1 cellular context compared by ENCODE assay signal in genomic region chr9:126565336-126566128, GRCh38.
TF ChIP-seq lines count a peak whose summit lies in the region.

No MANE protein-coding gene starts in this region.

TF ChIP-seq in IMR-90, 13 proteins besides CTCF, POLR2A, EP300 and RAD21:
- TF ChIP-seq RCOR1 (IDR thresholded peaks at IDR 0.05; ENCODE audit: insufficient replicate concordance, low read length), result no peak
- TF ChIP-seq MXI1 (IDR thresholded peaks at IDR 0.05; ENCODE audit: borderline replicate concordance, low read depth, low read length), result no peak
